20 cellular contexts compared by ENCODE assay signal in genomic region chr17:40900819-40901356, GRCh38. TPM values are rescaled to one million over a fixed set of nuclear protein-coding genes. Genes with fewer than 3 reads are reported as not detected.
"Had no signal": no experiment of that assay in that cellular context is flagged by ENCODE, and none has a peak within 500 bp of the region (broad histone marks: within the 10 kb centered on the region; RNA-seq: fewer than 3 reads in every experiment).

No MANE protein-coding gene starts in this region.

- ATAC-seq: left lung; stimulated activated naive CD8-positive, alpha-beta T cell treated with anti-CD3 and anti-CD28 coated beads, Interleukin-15, Interleukin-2, amounts not matched to agents 100 U/mL and 50 U/mL, for 24 hours; T-helper 17 cell; upper lobe of right lung had no signal

- FAIRE-seq: astrocyte, colon had no signal

- H3K4me3 Mint-ChIP-seq: T-helper 17 cell had no signal

- H3K9me3 ChIP-seq: esophagus muscularis mucosa, left lung, right lobe of liver, suprapubic skin, upper lobe of right lung had no signal

- H3K27ac ChIP-seq: cardiac muscle cell, esophagus muscularis mucosa, left lung, right lobe of liver, suprapubic skin, upper lobe of right lung, WERI-Rb-1 had no signal

- DNase-seq: activated CD4-positive, alpha-beta T cell treated with anti-CD3 and anti-CD28 coated beads, Interleukin-2, amount 50 U/mL, for 48 hours; activated naive CD4-positive, alpha-beta T cell treated with anti-CD3 and anti-CD28 coated beads, Interleukin-2, amount 50 U/mL, for 16 hours; activated T-cell treated with anti-CD3 and anti-CD28 coated beads, Interleukin-2, amount 50 U/mL, for 1 hour; islet precursor cell; left lung; right lobe of liver; stimulated activated naive CD8-positive, alpha-beta T cell treated with anti-CD3 and anti-CD28 coated beads, Interleukin-15, Interleukin-2, amounts not matched to agents 100 U/mL and 50 U/mL, for 24 hours; T-helper 17 cell; upper lobe of right lung; WERI-Rb-1 had no signal

- H3K27me3 ChIP-seq: right lobe of liver, suprapubic skin had no signal

- H3K36me3 ChIP-seq: cardiac muscle cell, esophagus muscularis mucosa, left lung, right lobe of liver, suprapubic skin, upper lobe of right lung, WERI-Rb-1 had no signal

- H3K4me3 ChIP-seq: cardiac muscle cell, esophagus muscularis mucosa, left lung, right lobe of liver, suprapubic skin, upper lobe of right lung had no signal

- H3K4me1 ChIP-seq: esophagus muscularis mucosa, upper lobe of right lung had no signal

RNA-seq across cellular contexts. Expression of gene KRT20, which starts 15.8 kb away (rescaled TPM):
- total RNA-seq: astrocyte, cardiac muscle cell, left lung, myocyte, omental fat pad, pulmonary artery endothelial cell, right lobe of liver, T-helper 17 cell, upper lobe of right lung had no signal
- polyA plus RNA-seq: cardiac muscle cell, neural cell had no signal

RNA-seq across cellular contexts. Expression of gene KRT12, which starts 33.9 kb away (rescaled TPM):
- total RNA-seq: astrocyte, cardiac muscle cell, esophagus muscularis mucosa, left lung, myocyte, omental fat pad, pulmonary artery endothelial cell, right lobe of liver, suprapubic skin, T-helper 17 cell, upper lobe of right lung had no signal
- polyA plus RNA-seq: adipose tissue, cardiac muscle cell, neural cell had no signal

RNA-seq across cellular contexts. Expression of gene KRT23, which starts 36.6 kb away (rescaled TPM):
- total RNA-seq: astrocyte, cardiac muscle cell, myocyte, pulmonary artery endothelial cell, T-helper 17 cell had no signal
- polyA plus RNA-seq: cardiac muscle cell had no signal
